10 cellular contexts compared by ENCODE assay signal in the genomic region with DNA sequence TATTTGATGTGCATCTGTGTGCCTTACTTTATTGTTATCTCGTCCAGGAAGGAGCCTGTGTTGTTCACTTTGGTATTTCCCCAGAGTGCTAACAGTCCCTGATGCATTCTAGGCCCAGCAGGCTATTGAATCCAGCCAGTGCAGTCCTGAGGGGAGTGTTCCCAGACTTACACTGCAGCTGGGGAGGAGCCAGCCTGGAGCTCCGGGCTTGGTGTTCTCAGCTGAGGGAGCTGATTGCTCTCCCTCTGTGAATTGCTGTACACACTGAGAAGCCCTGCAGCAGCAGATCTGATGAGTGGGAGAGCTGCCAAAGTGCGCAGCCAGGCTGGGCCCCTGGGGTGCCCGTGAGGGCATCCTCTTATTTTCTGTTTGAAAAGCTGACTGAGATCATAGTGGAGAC.
DNase-seq lines count a peak whose midpoint lies in the region; ATAC-seq and TF ChIP-seq lines count a peak whose summit lies in the region.
"Had no signal": no experiment of that assay in that cellular context is flagged by ENCODE, and none has a peak within 500 bp of the region (broad histone marks: within the 10 kb centered on the region; RNA-seq: fewer than 3 reads in every experiment).

No MANE protein-coding gene starts in this region.

- H3K9ac ChIP-seq in IMR-90 (ENCODE audit: low read depth, low read length) = no peak overlapping the region
- H3K9ac ChIP-seq in SK-N-SH = no peak overlapping the region

- dilution Hi-C loops in IMR-90 (cut with HindIII; ENCODE audit: low sequenced_read_pairs, unreplicated experiment) = no loop called here

- H3K27me3 Mint-ChIP-seq in activated T-helper 17 cell treated with anti-CD3 and anti-CD28 coated beads, Interleukin-2, amount 50 U/mL, for 72 hours = peaks cover 7% of the 10 kb centered on the region
- H3K27me3 Mint-ChIP-seq: activated CD4-positive, alpha-beta memory T cell treated with anti-CD3 and anti-CD28 coated beads, Interleukin-2, amount 10 ng/mL, durations not matched to agents 7 days and 5 days had no signal

- H3K36me3 Mint-ChIP-seq in activated T-helper 17 cell treated with anti-CD3 and anti-CD28 coated beads, Interleukin-2, amount 50 U/mL, for 72 hours (ENCODE audit: low read depth) = no peaks in the 10 kb centered on the region
- H3K36me3 Mint-ChIP-seq: naive B cell had no signal

- no peak overlapping the region for H3K4ac ChIP-seq in IMR-90 (ENCODE audit: low read depth, low read length)

- H3K4me2 ChIP-seq in IMR-90 (ENCODE audit: low read depth, low read length) (no peak overlapping the region), SK-N-SH (no peak overlapping the region; the same call in 1 of the 2 replicates), OCI-LY7 (ENCODE audit: low read length) (no peak overlapping the region)

- H3K4me3 ChIP-seq in IMR-90 (ENCODE audit: insufficient read depth, low read depth, low read length) = no peak overlapping the region
- no peak overlapping the region for H3K4me3 ChIP-seq in SK-N-SH (ENCODE audit: low read depth in 2 of 2, low read length in 1 of 2)
- no peak overlapping the region for H3K4me3 ChIP-seq in heart right ventricle
- no peak overlapping the region for H3K4me3 ChIP-seq in retinal pigment epithelial cell (ENCODE audit: low read length)
- H3K4me3 ChIP-seq in OCI-LY7 (ENCODE audit: low read depth, low read length, poor library complexity, severe bottlenecking) = no peak overlapping the region

- H3K27ac ChIP-seq in IMR-90 (ENCODE audit: insufficient read depth, low read length) (no peak overlapping the region), SK-N-SH (ENCODE audit: low read depth in 2 of 2, low read length in 1 of 2) (peak overlapping the region; percentile 1 to 94; a peak in 2 of 4 replicates), heart right ventricle (peak overlapping the region in 1 of 10 donors; percentile 7), OCI-LY7 (ENCODE audit: low read depth, low read length, poor library complexity, severe bottlenecking) (no peak overlapping the region)

- no peaks in the 10 kb centered on the region for H3K9me3 ChIP-seq in IMR-90 (ENCODE audit: control insufficient read depth, insufficient read depth, low read length)
- no peaks in the 10 kb centered on the region for H3K9me3 ChIP-seq in SK-N-SH
- no peaks in the 10 kb centered on the region for H3K9me3 ChIP-seq in heart right ventricle
- H3K9me3 ChIP-seq in OCI-LY7 (ENCODE audit: low read length) = no peaks in the 10 kb centered on the region

- no peak overlapping the region for H4K8ac ChIP-seq in IMR-90 (ENCODE audit: low read depth in 2 of 2, low read length in 2 of 2)

- no peak overlapping the region for H2BK120ac ChIP-seq in IMR-90 (ENCODE audit: low read depth, low read length)

- H3F3A ChIP-seq in SK-N-SH (replicated peaks; ENCODE audit: insufficient read depth) = peaks cover 6% of the 10 kb centered on the region

- BruUV-seq in IMR-90 (replicated peaks; lab: Mats Ljungman, UMichigan) (no TSS peak), OCI-LY7 (replicated peaks; lab: Mats Ljungman, UMichigan) (no TSS peak)

- H3K9me3 Mint-ChIP-seq in activated T-helper 17 cell treated with anti-CD3 and anti-CD28 coated beads, Interleukin-2, amount 50 U/mL, for 72 hours = no peaks in the 10 kb centered on the region
- H3K9me3 Mint-ChIP-seq: activated CD4-positive, alpha-beta memory T cell treated with anti-CD3 and anti-CD28 coated beads, Interleukin-2, amount 10 ng/mL, durations not matched to agents 7 days and 5 days; naive B cell had no signal

- no peaks in the 10 kb centered on the region for H3K4me1 ChIP-seq in IMR-90 (ENCODE audit: control insufficient read depth, insufficient read depth, low read length)
- H3K4me1 ChIP-seq in SK-N-SH (ENCODE audit: control insufficient read depth in 1 of 2, insufficient read depth in 2 of 2, low read depth in 1 of 2, low read length in 1 of 2) = peaks cover 32 to 47% of the 10 kb centered on the region in 2 experiments
- peaks cover 0 to 17% (median 5%) of the 10 kb centered on the region in 9 donors for H3K4me1 ChIP-seq in heart right ventricle
- H3K4me1 ChIP-seq in OCI-LY7 (ENCODE audit: insufficient read depth, low read length, poor library complexity, severe bottlenecking) = peaks cover 6% of the 10 kb centered on the region

- H3K79me1 ChIP-seq in IMR-90 (ENCODE audit: low read depth in 1 of 2, low read length in 2 of 2) = no peaks in the 10 kb centered on the region

- WGBS in IMR-90 (ENCODE audit: extremely low coverage in 2 of 2, insufficient read length in 1 of 2), 2 experiments = no CpG with 5 or more reads among the region's 4 CpGs
- 8% methylated on average over 4 of the region's 4 CpGs for WGBS in SK-N-SH (ENCODE audit: low lambda C conversion rate)
- WGBS in heart right ventricle, 2 donors = 19 to 29% methylated on average over 4 of the region's 4 CpGs

- H2AK5ac ChIP-seq in IMR-90 (ENCODE audit: low read depth, low read length) = no peak overlapping the region

- no peak overlapping the region for H2AK9ac ChIP-seq in IMR-90 (replicated peaks; ENCODE audit: low read depth, low read length, poor library complexity)

- H3K23ac ChIP-seq in IMR-90 (ENCODE audit: low read depth, low read length) = no peak overlapping the region

- H3K9me2 ChIP-seq in SK-N-SH = no peaks in the 10 kb centered on the region
- no peaks in the 10 kb centered on the region for H3K9me2 ChIP-seq in OCI-LY7 (ENCODE audit: insufficient read depth, low read length)

- H3K4me1 Mint-ChIP-seq in activated T-helper 17 cell treated with anti-CD3 and anti-CD28 coated beads, Interleukin-2, amount 50 U/mL, for 72 hours = no peaks in the 10 kb centered on the region
- H3K4me1 Mint-ChIP-seq: activated CD4-positive, alpha-beta memory T cell treated with anti-CD3 and anti-CD28 coated beads, Interleukin-2, amount 10 ng/mL, durations not matched to agents 7 days and 5 days; naive B cell had no signal

- no peak overlapping the region for H3K14ac ChIP-seq in IMR-90 (replicated peaks; ENCODE audit: low read depth, low read length)

- TF ChIP-seq POLR2A in IMR-90 (IDR thresholded peaks at IDR 0.05; ENCODE audit: low read depth, low read length) = no peak

- H3K27ac Mint-ChIP-seq in activated T-helper 17 cell treated with anti-CD3 and anti-CD28 coated beads, Interleukin-2, amount 50 U/mL, for 72 hours = no peak overlapping the region
- H3K27ac Mint-ChIP-seq: activated CD4-positive, alpha-beta memory T cell treated with anti-CD3 and anti-CD28 coated beads, Interleukin-2, amount 10 ng/mL, durations not matched to agents 7 days and 5 days; naive B cell had no signal

- H3K36me3 ChIP-seq in IMR-90 (ENCODE audit: control insufficient read depth, insufficient read depth, low read length) (no peaks in the 10 kb centered on the region), SK-N-SH (replicated peaks in 1 of 2; ENCODE audit: control insufficient read depth in 1 of 2, insufficient read depth in 2 of 2, low read length in 1 of 2) (no peaks in the 10 kb centered on the region), heart right ventricle (no peaks in the 10 kb centered on the region), OCI-LY7 (ENCODE audit: insufficient read depth, low read length) (no peaks in the 10 kb centered on the region)

- no peak overlapping the region for H3K56ac ChIP-seq in IMR-90 (ENCODE audit: extremely low read depth, insufficient read depth, low read length)

- no peak overlapping the region for H2BK20ac ChIP-seq in IMR-90 (ENCODE audit: low read depth, low read length)

- intact Hi-C loops in IMR-90 (cut with micrococcal nuclease) (no loop called here), heart right ventricle (cut with DNase I) (no loop called here), OCI-LY7 (cut with micrococcal nuclease; ENCODE audit: unreplicated experiment) (no loop called here)

- H3K18ac ChIP-seq in IMR-90 (ENCODE audit: low read depth, low read length) = no peak overlapping the region

- H2AFZ ChIP-seq in IMR-90 (replicated peaks; ENCODE audit: low read length, poor library complexity) (peak overlapping the region; percentile 58), SK-N-SH (ENCODE audit: low read depth) (peak overlapping the region; percentile 38; the same call in 1 of the 2 replicates), OCI-LY7 (ENCODE audit: low read length) (no peak overlapping the region)

- no peaks in the 10 kb centered on the region for H3K9me1 ChIP-seq in IMR-90 (ENCODE audit: insufficient read depth, low read length)

- H3K27me3 ChIP-seq in IMR-90 (ENCODE audit: control insufficient read depth, insufficient read depth, low read length) (no peaks in the 10 kb centered on the region; the same call in 1 of the 2 replicates), SK-N-SH (ENCODE audit: insufficient read depth) (no peaks in the 10 kb centered on the region), heart right ventricle (no peaks in the 10 kb centered on the region)

- H4K20me1 ChIP-seq in IMR-90 (ENCODE audit: insufficient read depth, low read length) = no peaks in the 10 kb centered on the region
- no peaks in the 10 kb centered on the region for H4K20me1 ChIP-seq in SK-N-SH (ENCODE audit: insufficient read depth)
- H4K20me1 ChIP-seq in OCI-LY7 (ENCODE audit: insufficient read depth, low read length) = no peaks in the 10 kb centered on the region

- H4K91ac ChIP-seq in IMR-90 (ENCODE audit: insufficient read depth, low read depth, low read length) = no peak overlapping the region

- CTCF ChIA-PET in IMR-90 (lab: Yijun Ruan, JAX) = no interaction called here
- CTCF ChIA-PET in SK-N-SH (lab: Yijun Ruan, JAX) = interaction anchor here (1.0 to 1.4 kb wide), 3 partner anchors 12 to 231 kb away, joined by 3 read pairs; no protein-coding TSS in a partner anchor
- CTCF ChIA-PET in OCI-LY7 (lab: Charles Lee; ENCODE audit: unreplicated experiment) = interaction anchor here (1.0 kb wide), 1 partner anchor 8 kb away, joined by 3 read pairs; no protein-coding TSS in a partner anchor

- ATAC-seq in IMR-90 (ENCODE audit: low read depth) (peak; percentile 72), heart right ventricle (peak; percentile 23 to 96 (median 89))
- ATAC-seq in activated T-helper 17 cell treated with anti-CD3 and anti-CD28 coated beads, Interleukin-2, amount 50 U/mL, for 72 hours (replicated peaks) = no peak

- TF ChIP-seq CTCF in IMR-90 (conservative IDR thresholded peaks at IDR 0.05; ENCODE audit: low read depth, low read length) (no peak), SK-N-SH (IDR thresholded peaks at IDR 0.05) (no peak), heart right ventricle (IDR thresholded peaks at IDR 0.05) (no peak), retinal pigment epithelial cell (conservative IDR thresholded peaks at IDR 0.05; ENCODE audit: low read depth, low read length) (no peak), OCI-LY7 (conservative IDR thresholded peaks at IDR 0.05; ENCODE audit: low read length) (no peak)

- H2BK15ac ChIP-seq in IMR-90 (ENCODE audit: low read depth, low read length) = no peak overlapping the region

- POLR2A ChIA-PET in IMR-90 (lab: Charles Lee; ENCODE audit: unreplicated experiment) = no interaction called here
- POLR2A ChIA-PET in SK-N-SH (lab: Yijun Ruan, JAX) = no interaction called here
- POLR2A ChIA-PET in OCI-LY7 (lab: Charles Lee) = no interaction called here

- in situ Hi-C loops in IMR-90 (cut with MboI; ENCODE audit: low sequenced_read_pairs) = no loop called here

- no peak overlapping the region for H3K4me3 Mint-ChIP-seq in activated T-helper 17 cell treated with anti-CD3 and anti-CD28 coated beads, Interleukin-2, amount 50 U/mL, for 72 hours
- H3K4me3 Mint-ChIP-seq: activated CD4-positive, alpha-beta memory T cell treated with anti-CD3 and anti-CD28 coated beads, Interleukin-2, amount 10 ng/mL, durations not matched to agents 7 days and 5 days; naive B cell had no signal

- TF ChIP-seq RAD21 in IMR-90 (IDR thresholded peaks at IDR 0.05; ENCODE audit: low read length) = no peak
- peak; percentile 39 for TF ChIP-seq RAD21 in SK-N-SH (IDR thresholded peaks at IDR 0.05; ENCODE audit: low read length)

- H3K79me2 ChIP-seq in SK-N-SH (ENCODE audit: insufficient read depth) = no peaks in the 10 kb centered on the region
- H3K79me2 ChIP-seq in OCI-LY7 (ENCODE audit: insufficient read depth, low read depth, low read length) = no peaks in the 10 kb centered on the region

- TF ChIP-seq EP300 in SK-N-SH (IDR thresholded peaks at IDR 0.05; ENCODE audit: borderline replicate concordance in 1 of 2, low read depth in 1 of 2, low read length in 1 of 2) = peak in 1 of 2 experiments; percentile 77; a peak in 2 of 4 replicates

- no peak overlapping the region for H4K5ac ChIP-seq in IMR-90 (ENCODE audit: low read depth, low read length)

- DNase-seq in IMR-90 (peak; percentile 5), SK-N-SH (peak; percentile 65), heart right ventricle (peak; percentile 31 to 38), retinal pigment epithelial cell (ENCODE audit: low read depth) (peak; percentile 61), OCI-LY7 (ENCODE audit: low spot score) (no peak), SIG-M5 treated with dmso at 0.1 percent for 504 hours (lab: John Stamatoyannopoulos, UW; ENCODE audit: unreplicated experiment) (no peak), AG20443 (ENCODE audit: low spot score) (no peak)
- DNase-seq: activated CD4-positive, alpha-beta memory T cell treated with anti-CD3 and anti-CD28 coated beads, Interleukin-2, amount 10 ng/mL, durations not matched to agents 7 days and 5 days; naive B cell had no signal

- H2BK5ac ChIP-seq in IMR-90 (ENCODE audit: low read depth, low read length, poor library complexity, severe bottlenecking) = no peak overlapping the region

Comparison
In these comparisons a context has a peak if more than half of its experiments do, and no peak if none do; other contexts are left out.
1. DNase-seq: peak in IMR-90 (single experiment), SK-N-SH (single experiment), heart right ventricle (2 of 2) and retinal pigment epithelial cell (single experiment); none in OCI-LY7 (single experiment), SIG-M5 treated with dmso at 0.1 percent for 504 hours (single experiment) and AG20443 (single experiment).
2. H3K27ac ChIP-seq: peak in SK-N-SH (2 of 2); none in IMR-90 (single experiment) and OCI-LY7 (single experiment).